8 cellular contexts compared by ENCODE assay signal in genomic region chrX:120560842-120561633, GRCh38. TPM values are rescaled to one million over a fixed set of nuclear protein-coding genes. Genes with fewer than 3 reads are reported as not detected.
A peak's percentile ranks its signal among the peaks of the same experiment; 100 is the strongest.
DNase-seq lines count a peak whose midpoint lies in the region; ATAC-seq and TF ChIP-seq lines count a peak whose summit lies in the region.

Gene CUL4B, minus strand, starts transcription at chrX:120560962. Its CDS starts 324 bp downstream, at chrX:120560638.

- no peaks in the 10 kb centered on the region for H4K20me1 ChIP-seq in DOHH2 (ENCODE audit: control insufficient read depth, insufficient read depth, low read depth, low read length)
- H4K20me1 ChIP-seq in GM23338 (replicated peaks; ENCODE audit: insufficient read depth): no peaks in the 10 kb centered on the region

- DNase-seq in GM23338 (ENCODE audit: low spot score) (peak; percentile 89), LHCN-M2 (ENCODE audit: low read depth) (peak; percentile 93), RPMI8226 (peak; percentile 95), fibroblast of gingiva (ENCODE audit: low read depth) (peak; percentile 96)
- DNase-seq in activated T-helper 1 cell treated with anti-CD3 and anti-CD28 coated beads, Interleukin-2, amount 50 U/mL, for 16 hours (ENCODE audit: low read depth in 1 of 2, low spot score in 1 of 2): peak; percentile 82 to 85
- peak; percentile 73 to 95 (median 92) for DNase-seq in naive thymus-derived CD4-positive, alpha-beta T cell

- H3K36me3 Mint-ChIP-seq in GM23338 (ENCODE audit: low read depth): peaks cover 12% of the 10 kb centered on the region; the same call in 2 of the 3 replicates
- peaks cover 0 to 9% (median 0%) of the 10 kb centered on the region in 5 donors for H3K36me3 Mint-ChIP-seq in naive thymus-derived CD4-positive, alpha-beta T cell
- no peaks in the 10 kb centered on the region for H3K36me3 Mint-ChIP-seq in stimulated activated memory B cell treated with anti-CD40 and anti-IgM and Interleukin-4, amounts not matched to agents 10 μg/mL and 1 μg/mL and 100 μg/mL, for 72 hours

- H3K9me2 ChIP-seq in DOHH2 (replicated peaks; ENCODE audit: control insufficient read depth, low read length) (no peaks in the 10 kb centered on the region), GM23338 (ENCODE audit: insufficient read depth) (no peaks in the 10 kb centered on the region)

- H3K27ac ChIP-seq in DOHH2 (ENCODE audit: low read depth, low read length): peak within 1 kb of the TSS; percentile 89
- H3K27ac ChIP-seq in GM23338 (ENCODE audit: low read depth): peak within 1 kb of the TSS; percentile 98
- peak within 1 kb of the TSS; percentile 100 for H3K27ac ChIP-seq in naive thymus-derived CD4-positive, alpha-beta T cell (ENCODE audit: low read depth, low read length)

- H3K9me3 ChIP-seq in DOHH2 (ENCODE audit: control insufficient read depth, insufficient read depth, low read length): no peaks in the 10 kb centered on the region
- no peaks in the 10 kb centered on the region for H3K9me3 ChIP-seq in naive thymus-derived CD4-positive, alpha-beta T cell (ENCODE audit: control insufficient read depth in 2 of 3, low read length in 3 of 3)

- peak within 1 kb of the TSS; percentile 78 for H3K4me2 ChIP-seq in DOHH2 (ENCODE audit: low read length)
- H3K4me2 ChIP-seq in GM23338: peak within 1 kb of the TSS; percentile 86

- peaks cover 5% of the 10 kb centered on the region for H3K4me1 Mint-ChIP-seq in GM23338
- H3K4me1 Mint-ChIP-seq in naive thymus-derived CD4-positive, alpha-beta T cell: peaks cover 6 to 32% (median 26%) of the 10 kb centered on the region in 7 donors
- peaks cover 13% of the 10 kb centered on the region for H3K4me1 Mint-ChIP-seq in stimulated activated memory B cell treated with anti-CD40 and anti-IgM and Interleukin-4, amounts not matched to agents 10 μg/mL and 1 μg/mL and 100 μg/mL, for 72 hours

- H3K36me3 ChIP-seq in DOHH2 (ENCODE audit: control insufficient read depth, low read length): peaks cover 31% of the 10 kb centered on the region
- no peaks in the 10 kb centered on the region for H3K36me3 ChIP-seq in GM23338 (ENCODE audit: insufficient read depth)
- peaks cover 0 to 4% (median 0%) of the 10 kb centered on the region in 3 experiments for H3K36me3 ChIP-seq in naive thymus-derived CD4-positive, alpha-beta T cell (ENCODE audit: control insufficient read depth in 2 of 3, insufficient read depth in 3 of 3, low read length in 3 of 3)

- CTCF ChIA-PET in naive thymus-derived CD4-positive, alpha-beta T cell (lab: Charles Lee): interaction anchor here (0.6 to 0.8 kb wide), 2 partner anchors 43 to 86 kb away, joined by 3 read pairs; partner anchors contain the start of gene MCTS1

- peak within 1 kb of the TSS; percentile 92 for H3K4me3 Mint-ChIP-seq in GM23338
- peak within 1 kb of the TSS; percentile 87 to 99 (median 98) for H3K4me3 Mint-ChIP-seq in naive thymus-derived CD4-positive, alpha-beta T cell
- peak within 1 kb of the TSS; percentile 100 for H3K4me3 Mint-ChIP-seq in stimulated activated memory B cell treated with anti-CD40 and anti-IgM and Interleukin-4, amounts not matched to agents 10 μg/mL and 1 μg/mL and 100 μg/mL, for 72 hours

- peak; percentile 76 for ATAC-seq in GM23338
- peak; percentile 96 for ATAC-seq in naive thymus-derived CD4-positive, alpha-beta T cell
- ATAC-seq in stimulated activated memory B cell treated with anti-CD40 and anti-IgM and Interleukin-4, amounts not matched to agents 10 μg/mL and 1 μg/mL and 100 μg/mL, for 72 hours: peak; percentile 97

- peaks cover 7% of the 10 kb centered on the region for H3K27me3 Mint-ChIP-seq in GM23338 (ENCODE audit: insufficient read depth, low read depth, poor library complexity)
- no peaks in the 10 kb centered on the region for H3K27me3 Mint-ChIP-seq in naive thymus-derived CD4-positive, alpha-beta T cell
- no peaks in the 10 kb centered on the region for H3K27me3 Mint-ChIP-seq in stimulated activated memory B cell treated with anti-CD40 and anti-IgM and Interleukin-4, amounts not matched to agents 10 μg/mL and 1 μg/mL and 100 μg/mL, for 72 hours

- H2AFZ ChIP-seq in GM23338: peak within 1 kb of the TSS; percentile 67; the same call in 1 of the 2 replicates

- H3F3A ChIP-seq in DOHH2 (ENCODE audit: control insufficient read depth, insufficient read depth) (no peaks in the 10 kb centered on the region), GM23338 (replicated peaks; ENCODE audit: low read depth) (no peaks in the 10 kb centered on the region)

- H3K4me1 ChIP-seq in DOHH2 (ENCODE audit: control insufficient read depth, low read length) (peaks cover 17% of the 10 kb centered on the region), GM23338 (ENCODE audit: insufficient read depth) (peaks cover 6% of the 10 kb centered on the region)
- peaks cover 0 to 3% of the 10 kb centered on the region in 2 donors for H3K4me1 ChIP-seq in naive thymus-derived CD4-positive, alpha-beta T cell (ENCODE audit: control insufficient read depth in 2 of 2, insufficient read depth in 2 of 2, low read length in 2 of 2)

- peak within 1 kb of the TSS; percentile 97 for H3K27ac Mint-ChIP-seq in GM23338
- H3K27ac Mint-ChIP-seq in naive thymus-derived CD4-positive, alpha-beta T cell: peak within 1 kb of the TSS; percentile 88 to 100 (median 95)
- peak within 1 kb of the TSS; percentile 98 for H3K27ac Mint-ChIP-seq in stimulated activated memory B cell treated with anti-CD40 and anti-IgM and Interleukin-4, amounts not matched to agents 10 μg/mL and 1 μg/mL and 100 μg/mL, for 72 hours

- TF ChIP-seq CTCF in DOHH2 (IDR thresholded peaks at IDR 0.05; ENCODE audit: low read depth, low read length, poor library complexity, severe bottlenecking): no peak
- TF ChIP-seq CTCF in GM23338 (conservative IDR thresholded peaks at IDR 0.05; ENCODE audit: low read depth in 2 of 2): no peak

- H3K4me3 ChIP-seq in DOHH2 (ENCODE audit: low read length) (peak within 1 kb of the TSS; percentile 92), GM23338 (peak within 1 kb of the TSS; percentile 80)
- H3K4me3 ChIP-seq in naive thymus-derived CD4-positive, alpha-beta T cell (ENCODE audit: low read length): peak within 1 kb of the TSS; percentile 87

- no peaks in the 10 kb centered on the region for H3K27me3 ChIP-seq in DOHH2 (ENCODE audit: control insufficient read depth, low read length)
- no peaks in the 10 kb centered on the region for H3K27me3 ChIP-seq in GM23338 (ENCODE audit: insufficient read depth)
- no peaks in the 10 kb centered on the region for H3K27me3 ChIP-seq in naive thymus-derived CD4-positive, alpha-beta T cell (ENCODE audit: control insufficient read depth in 2 of 2, insufficient read depth in 2 of 2, low read length in 2 of 2)

- POLR2A ChIA-PET in naive thymus-derived CD4-positive, alpha-beta T cell (lab: Charles Lee): interaction anchor here (0.6 to 5.5 kb wide), 19 partner anchors 9 to 868 kb away, joined by 3 to 111 read pairs (median 4); partner anchors contain the start of genes C1GALT1C1, MCTS1 and SEPTIN6

- H3K79me2 ChIP-seq in DOHH2 (ENCODE audit: control insufficient read depth, low read length): peaks cover 40% of the 10 kb centered on the region
- H3K79me2 ChIP-seq in GM23338 (replicated peaks; ENCODE audit: insufficient read depth): peaks cover 22% of the 10 kb centered on the region

- intact Hi-C loops in naive thymus-derived CD4-positive, alpha-beta T cell (cut with micrococcal nuclease): loop anchor here (1.0 to 5.0 kb wide), 8 partner anchors 43 to 309 kb away; partner anchors contain the start of genes C1GALT1C1 (in 2 of the 2), MCTS1 (in 2 of the 2) and ZBTB33 (in 2 of the 2)

- no peaks in the 10 kb centered on the region for H3K9me3 Mint-ChIP-seq in GM23338
- H3K9me3 Mint-ChIP-seq in naive thymus-derived CD4-positive, alpha-beta T cell: no peaks in the 10 kb centered on the region
- H3K9me3 Mint-ChIP-seq in stimulated activated memory B cell treated with anti-CD40 and anti-IgM and Interleukin-4, amounts not matched to agents 10 μg/mL and 1 μg/mL and 100 μg/mL, for 72 hours: no peaks in the 10 kb centered on the region

TF ChIP-seq in GM23338, 12 proteins besides CTCF, POLR2A, EP300 and RAD21:
- TF ChIP-seq POLR2AphosphoS5 (IDR thresholded peaks at IDR 0.05; ENCODE audit: low read depth) (no peak; the same call in 1 of the 2 replicates), EZH2phosphoT487 (IDR thresholded peaks at IDR 0.05; ENCODE audit: unreplicated experiment) (no peak), REST (IDR thresholded peaks at IDR 0.05; ENCODE audit: unreplicated experiment) (no peak)

RNA-seq across cellular contexts. Expression of gene CUL4B, which starts in this region (rescaled TPM):
- 42.9 and 44.5 TPM in 2 replicates for total RNA-seq in GM23338 (2014; rRNA removed; shearing (Covaris generic))
- 9.1 and 12.7 TPM in 2 replicates for polyA plus RNA-seq in GM23338 (2016; fragmentation: Nextera tagmentation; extraction: Ambion mirVana)
- total RNA-seq in LHCN-M2 (2014; rRNA removed): 50.5 and 55.9 TPM in 2 replicates
- 24.1 TPM for polyA plus RNA-seq in LHCN-M2 (2012)
- total RNA-seq in naive thymus-derived CD4-positive, alpha-beta T cell: 10 to 100 TPM; 34.9 to 67.7 (median 43.0) TPM
- polyA plus RNA-seq in naive thymus-derived CD4-positive, alpha-beta T cell: 10 to 100 TPM; 22.6 to 28.8 TPM

Comparison
In these comparisons a context has a peak if more than half of its experiments do, and no peak if none do; other contexts are left out.
1. Peak in every context shown above with its lines: DNase-seq, ATAC-seq, H3K4me3 ChIP-seq and H3K27ac ChIP-seq.